1 cellular context compared by ENCODE assay signal in the genomic region with DNA sequence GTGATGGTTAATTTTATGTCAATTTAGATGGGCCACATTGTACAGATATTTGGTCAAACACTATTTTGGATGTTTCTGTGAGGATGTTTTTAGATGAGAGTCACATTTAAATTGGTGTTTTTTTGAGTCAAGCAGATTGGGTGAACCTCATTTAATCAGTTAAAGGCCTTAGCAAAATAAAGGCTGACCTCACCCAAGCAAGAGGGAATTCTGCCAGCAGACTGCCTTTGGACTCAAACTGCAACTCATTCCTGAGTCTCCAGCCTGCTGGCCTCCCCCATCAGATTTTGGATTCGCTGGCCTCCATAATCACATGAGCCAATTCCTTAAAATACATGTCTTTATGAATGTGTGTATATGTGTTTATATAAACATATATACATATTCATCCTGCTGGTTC.
TF ChIP-seq lines count a peak whose summit lies in the region.

No MANE protein-coding gene starts in this region.

TF ChIP-seq in IMR-90, 13 proteins besides CTCF, POLR2A, EP300 and RAD21 (continued from another document):
- TF ChIP-seq, protein P1, sequence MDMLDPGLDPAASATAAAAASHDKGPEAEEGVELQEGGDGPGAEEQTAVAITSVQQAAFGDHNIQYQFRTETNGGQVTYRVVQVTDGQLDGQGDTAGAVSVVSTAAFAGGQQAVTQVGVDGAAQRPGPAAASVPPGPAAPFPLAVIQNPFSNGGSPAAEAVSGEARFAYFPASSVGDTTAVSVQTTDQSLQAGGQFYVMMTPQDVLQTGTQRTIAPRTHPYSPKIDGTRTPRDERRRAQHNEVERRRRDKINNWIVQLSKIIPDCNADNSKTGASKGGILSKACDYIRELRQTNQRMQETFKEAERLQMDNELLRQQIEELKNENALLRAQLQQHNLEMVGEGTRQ (IDR thresholded peaks at IDR 0.05; ENCODE audit: low read depth, low read length), result no peak
- no peak for TF ChIP-seq FOS (IDR thresholded peaks at IDR 0.05; ENCODE audit: low read depth, low read length)
- TF ChIP-seq MXI1 (IDR thresholded peaks at IDR 0.05; ENCODE audit: borderline replicate concordance, low read depth, low read length), result no peak
- no peak for TF ChIP-seq BHLHE40 (IDR thresholded peaks at IDR 0.05; ENCODE audit: low read depth, low read length)
